8 cellular contexts compared by ENCODE assay signal in genomic region chr16:23836404-23837291, GRCh38. TPM values are rescaled to one million over a fixed set of nuclear protein-coding genes. Genes with fewer than 3 reads are reported as not detected.
DNase-seq lines count a peak whose midpoint lies in the region; ATAC-seq and TF ChIP-seq lines count a peak whose summit lies in the region.

No MANE protein-coding gene starts in this region.

- DNase-seq in SIG-M5 treated with dmso at 0.1 percent for 504 hours (lab: John Stamatoyannopoulos, UW; ENCODE audit: unreplicated experiment), result peak; percentile 34
- DNase-seq in SIG-M5 (lab: John Stamatoyannopoulos, UW), result no peak
- no peak for DNase-seq in MM.1S
- peak; percentile 62 to 69 for DNase-seq in activated T-cell treated with anti-CD3 and anti-CD28 coated beads, Interleukin-2, amount 50 U/mL, for 72 hours
- peak; percentile 13 for DNase-seq in hepatocyte (ENCODE audit: low spot score)
- peak; percentile 34 for DNase-seq in stimulated activated CD4-positive, alpha-beta T cell treated with anti-CD3 and anti-CD28 coated beads, Interleukin-1b, Interleukin-23, amount 100 ng/mL, for 48 hours
- DNase-seq in NCI-H446 treated with DMSO at 0.1 percent for 48 hours (lab: John Stamatoyannopoulos, UW), result no peak
- no peak for DNase-seq in DMS53 (lab: John Stamatoyannopoulos, UW)

- H3K27me3 ChIP-seq in MM.1S (replicated peaks; ENCODE audit: insufficient read depth, low read length) (peaks cover 34% of the 10 kb centered on the region), hepatocyte (peaks cover 73% of the 10 kb centered on the region)

- H3K9ac ChIP-seq in MM.1S (ENCODE audit: low read length), result no peak overlapping the region

- H3K4me2 ChIP-seq in MM.1S (ENCODE audit: low read depth, low read length) (peak overlapping the region; percentile 89; the same call in 1 of the 2 replicates), hepatocyte (peak overlapping the region; percentile 94)

- H3K4me1 Mint-ChIP-seq in activated T-cell treated with anti-CD3 and anti-CD28 coated beads, Interleukin-2, amount 50 U/mL, for 72 hours (ENCODE audit: low read depth), result peaks cover 67% of the 10 kb centered on the region

- peaks cover 3 to 6% of the 10 kb centered on the region in 2 donors for H3K36me3 Mint-ChIP-seq in activated T-cell treated with anti-CD3 and anti-CD28 coated beads, Interleukin-2, amount 50 U/mL, for 72 hours (ENCODE audit: insufficient read depth in 2 of 2)

- TF ChIP-seq CTCF in MM.1S (IDR thresholded peaks at IDR 0.05; ENCODE audit: low read length) (no peak), hepatocyte (IDR thresholded peaks at IDR 0.05; ENCODE audit: poor library complexity) (no peak)

- H3K9me2 ChIP-seq in MM.1S (replicated peaks; ENCODE audit: insufficient read depth, low read length) (no peaks in the 10 kb centered on the region), hepatocyte (replicated peaks; ENCODE audit: insufficient read depth) (no peaks in the 10 kb centered on the region)

- H3K9me3 ChIP-seq in MM.1S (replicated peaks; ENCODE audit: insufficient read depth, low read length) (no peaks in the 10 kb centered on the region), hepatocyte (ENCODE audit: low read depth) (no peaks in the 10 kb centered on the region)

- 4% methylated on average over 45 of the region's 62 CpGs for WGBS in hepatocyte (ENCODE audit: low lambda C conversion rate, missing lambda C conversion rate)

- no peaks in the 10 kb centered on the region for H3K27me3 Mint-ChIP-seq in activated T-cell treated with anti-CD3 and anti-CD28 coated beads, Interleukin-2, amount 50 U/mL, for 72 hours (ENCODE audit: low read depth)

- no peak overlapping the region for H3K27ac ChIP-seq in MM.1S (ENCODE audit: low read length)
- no peak overlapping the region for H3K27ac ChIP-seq in hepatocyte

- H4K20me1 ChIP-seq in MM.1S (ENCODE audit: insufficient read depth, low read length) (no peaks in the 10 kb centered on the region), hepatocyte (ENCODE audit: insufficient read depth, poor library complexity, severe bottlenecking) (no peaks in the 10 kb centered on the region)

- ATAC-seq in activated T-cell treated with anti-CD3 and anti-CD28 coated beads, Interleukin-2, amount 50 U/mL, for 72 hours (replicated peaks in 1 of 2), result peak; percentile 44 to 46

- H3K4me3 Mint-ChIP-seq in activated T-cell treated with anti-CD3 and anti-CD28 coated beads, Interleukin-2, amount 50 U/mL, for 72 hours, result peak overlapping the region; percentile 87 to 99

- H3F3A ChIP-seq in MM.1S (ENCODE audit: insufficient read depth, low read length), result no peaks in the 10 kb centered on the region

- H3K27ac Mint-ChIP-seq in activated T-cell treated with anti-CD3 and anti-CD28 coated beads, Interleukin-2, amount 50 U/mL, for 72 hours, result peak overlapping the region; percentile 5

- H3K4me1 ChIP-seq in MM.1S (ENCODE audit: low read length) (no peaks in the 10 kb centered on the region; the same call in 1 of the 2 replicates), hepatocyte (ENCODE audit: insufficient read depth) (no peaks in the 10 kb centered on the region)

- H3K79me2 ChIP-seq in MM.1S (ENCODE audit: low read length) (no peaks in the 10 kb centered on the region), hepatocyte (no peaks in the 10 kb centered on the region)

- 0 out of 2 replicates have a peak overlapping the region, but pooled peaks have one; percentile 40 for H2AFZ ChIP-seq in MM.1S (ENCODE audit: low read length)
- peak overlapping the region; percentile 63 for H2AFZ ChIP-seq in hepatocyte

- no peaks in the 10 kb centered on the region for H3K9me3 Mint-ChIP-seq in activated T-cell treated with anti-CD3 and anti-CD28 coated beads, Interleukin-2, amount 50 U/mL, for 72 hours

- H3K4me3 ChIP-seq in MM.1S (ENCODE audit: low read length), result peak overlapping the region; percentile 51
- no peak overlapping the region for H3K4me3 ChIP-seq in hepatocyte

- no peaks in the 10 kb centered on the region for H3K36me3 ChIP-seq in MM.1S (replicated peaks; ENCODE audit: insufficient read depth, low read length)
- H3K36me3 ChIP-seq in hepatocyte (replicated peaks; ENCODE audit: insufficient read depth, low read depth), result no peaks in the 10 kb centered on the region

RNA-seq across cellular contexts. Expression of gene PRKCB, which starts 0.9 kb away (rescaled TPM):
- 10 to 100 TPM; 72.1 to 77.0 TPM for total RNA-seq in activated T-cell treated with anti-CD3 and anti-CD28 coated beads, Interleukin-2, amount 50 U/mL, for 72 hours
- 0.40 and 0.70 TPM in 2 replicates for total RNA-seq in hepatocyte
- polyA plus RNA-seq in hepatocyte, result 0.74 and 0.92 TPM in 2 replicates

Comparison
In these comparisons a context has a peak if more than half of its experiments do, and no peak if none do; other contexts are left out.
1. DNase-seq: peak in SIG-M5 treated with dmso at 0.1 percent for 504 hours (single experiment), activated T-cell treated with anti-CD3 and anti-CD28 coated beads, Interleukin-2, amount 50 U/mL, for 72 hours (2 of 2), hepatocyte (single experiment) and stimulated activated CD4-positive, alpha-beta T cell treated with anti-CD3 and anti-CD28 coated beads, Interleukin-1b, Interleukin-23, amount 100 ng/mL, for 48 hours (single experiment); none in SIG-M5 (single experiment), MM.1S (single experiment), NCI-H446 treated with DMSO at 0.1 percent for 48 hours (single experiment) and DMS53 (single experiment).
2. RNA of gene PRKCB, which starts 0.9 kb away (total RNA-seq): 72.1 to 77.0 TPM in activated T-cell treated with anti-CD3 and anti-CD28 coated beads, Interleukin-2, amount 50 U/mL, for 72 hours; 0.40 to 0.70 TPM in hepatocyte; every median in the first group is over 10 times any median in the second.